In the genomic region with DNA sequence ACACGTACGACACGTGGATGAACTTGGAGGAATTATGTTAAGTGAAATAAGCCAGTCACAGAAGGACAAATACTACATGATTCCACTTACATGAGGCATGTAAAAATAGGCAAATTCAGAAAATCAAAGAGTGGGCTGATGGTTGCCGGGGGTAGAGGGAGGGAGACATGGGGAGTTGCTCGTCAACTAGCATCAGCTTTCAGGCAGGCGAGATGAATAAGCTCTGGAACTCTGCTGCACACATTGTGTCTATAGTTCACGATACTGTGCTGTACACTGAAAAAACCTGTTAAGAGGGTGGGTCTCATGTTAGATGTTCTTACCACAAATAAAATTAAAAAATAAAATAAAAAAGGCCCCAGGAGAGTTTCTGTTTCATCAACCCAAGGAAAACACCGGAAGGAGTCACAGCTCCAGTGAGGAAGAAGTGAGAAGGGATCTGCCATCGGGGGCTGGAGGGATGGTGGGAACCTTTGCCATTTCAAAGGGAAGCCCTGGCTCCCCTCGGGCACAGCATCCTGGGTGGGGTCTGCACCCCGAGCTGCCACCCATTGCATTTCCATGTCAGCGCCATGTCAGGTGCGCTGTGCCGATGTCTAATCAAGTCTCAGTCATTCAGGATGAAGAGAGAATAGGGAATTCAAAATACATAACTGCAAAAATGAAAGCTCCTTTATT, we compare ENCODE assay signal across 17 cellular contexts.
"Had no signal": no experiment of that assay in that cellular context is flagged by ENCODE, and none has a peak within 500 bp of the region (broad histone marks: within the 10 kb centered on the region; RNA-seq: fewer than 3 reads in every experiment).

No MANE protein-coding gene starts in this region.

- H3K27me3 ChIP-seq: colonic mucosa, right atrium auricular region had no signal

- H3K4me3 ChIP-seq: colonic mucosa, right atrium auricular region, smooth muscle cell had no signal

- H3K9me3 ChIP-seq: colonic mucosa, right atrium auricular region had no signal

- H3K36me3 Mint-ChIP-seq: T-cell had no signal

- H3K27ac Mint-ChIP-seq: activated naive CD4-positive, alpha-beta T cell treated with anti-CD3 and anti-CD28 coated beads for 36 hours; activated T-helper 2 cell treated with anti-CD3 and anti-CD28 coated beads, Interferon-gamma antibody, Interleukin-2, Interleukin-4, amounts not matched to agents 10 μg/mL and 5 μg/mL and 100 μg/mL, durations not matched to agents 14 hours and 24 hours and 36 hours had no signal

- H3K27ac ChIP-seq: right atrium auricular region had no signal

- H3K27me3 Mint-ChIP-seq: T-cell had no signal

- H3K36me3 ChIP-seq: colonic mucosa, right atrium auricular region had no signal

- DNase-seq: activated CD4-positive, alpha-beta T cell treated with anti-CD3 and anti-CD28 coated beads, Interleukin-2, amount 50 U/mL, for 4 hours; activated CD4-positive, CD25-positive, alpha-beta regulatory T cell treated with anti-CD3 and anti-CD28 coated beads, Interleukin-2, amount 50 U/mL, for 72 hours; activated naive CD4-positive, alpha-beta T cell treated with anti-CD3 and anti-CD28 coated beads for 36 hours; activated T-cell treated with anti-CD3 and anti-CD28 coated beads for 4 hours; colonic mucosa; effector CD4-positive, alpha-beta T cell; kidney glomerular epithelial cell; mesenchymal stem cell; stimulated activated CD4-positive, alpha-beta T cell treated with anti-CD3 and anti-CD28 coated beads, Interleukin-4, amount 100 ng/mL, for 4 hours; stimulated activated CD8-positive, alpha-beta memory T cell treated with anti-CD3 and anti-CD28 coated beads, Interleukin-4, amount 100 ng/mL, for 48 hours; stimulated activated naive CD4-positive, alpha-beta T cell treated with Interleukin-2 at 50 U/mL for 16 hours; T-cell; T-helper 9 cell had no signal

- H3K9me3 Mint-ChIP-seq: activated naive CD4-positive, alpha-beta T cell treated with anti-CD3 and anti-CD28 coated beads for 36 hours; activated T-helper 2 cell treated with anti-CD3 and anti-CD28 coated beads, Interferon-gamma antibody, Interleukin-2, Interleukin-4, amounts not matched to agents 10 μg/mL and 5 μg/mL and 100 μg/mL, durations not matched to agents 14 hours and 24 hours and 36 hours; nephron; T-cell had no signal

- H3K4me2 ChIP-seq: smooth muscle cell had no signal

- H3K4me3 Mint-ChIP-seq: activated naive CD4-positive, alpha-beta T cell treated with anti-CD3 and anti-CD28 coated beads for 36 hours; nephron; T-cell had no signal
